In the genomic region with DNA sequence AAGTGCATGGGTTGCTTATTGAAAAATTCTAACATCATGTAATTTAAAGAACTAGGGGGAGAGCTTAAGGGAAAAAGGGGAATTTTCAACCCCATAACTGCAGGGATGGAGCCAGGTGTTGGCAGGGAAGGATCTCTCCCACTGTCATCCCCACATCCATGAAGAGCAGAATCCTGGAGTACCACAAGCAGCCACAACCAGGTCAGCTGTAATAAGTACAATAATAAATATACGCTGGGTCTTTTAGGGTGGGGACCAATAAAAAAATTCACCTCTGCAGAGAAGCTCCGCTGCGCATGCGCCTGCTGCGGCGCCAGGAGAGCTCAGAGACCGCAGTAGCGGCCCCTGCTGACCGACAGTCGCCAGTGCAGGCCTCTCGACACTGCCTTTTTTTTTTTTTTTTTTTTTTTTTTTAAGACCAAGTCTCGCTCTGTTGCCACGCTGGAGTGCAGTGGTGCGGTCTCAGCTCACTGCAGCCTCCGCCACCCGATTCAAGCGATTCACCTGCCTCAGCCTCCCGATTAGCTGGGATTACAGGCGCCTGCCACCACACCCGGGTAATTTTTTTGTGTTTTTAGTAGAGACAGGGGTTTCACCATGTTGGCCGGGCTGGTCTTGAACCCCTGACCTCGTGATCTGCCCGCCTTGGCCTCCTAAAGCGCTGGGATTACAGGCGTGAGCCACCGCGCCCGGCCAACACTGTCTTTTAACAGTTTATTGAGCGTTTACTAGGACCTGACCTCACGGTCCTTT, we compare ENCODE assay signal across 8 cellular contexts. TPM values are rescaled to one million over a fixed set of nuclear protein-coding genes. Genes with fewer than 3 reads are reported as not detected.
DNase-seq lines count a peak whose midpoint lies in the region; ATAC-seq, FAIRE-seq and TF ChIP-seq lines count a peak whose summit lies in the region.

No MANE protein-coding gene starts in this region.

- peak overlapping the region; percentile 77 to 97 for H3K4me2 ChIP-seq in H1 (ENCODE audit: insufficient read depth in 1 of 2, low read depth in 2 of 2, low read length in 2 of 2)

- TF ChIP-seq POLR2A in H1 (IDR thresholded peaks at IDR 0.05; ENCODE audit: control extremely low read depth in 1 of 2, low read depth in 2 of 2, low read length in 2 of 2), result no peak

- peaks cover 8% of the 10 kb centered on the region for H3K23me2 ChIP-seq in H1 (ENCODE audit: low read depth, low read length)

- peaks cover 21 to 22% of the 10 kb centered on the region in 2 experiments for H4K20me1 ChIP-seq in H1 (replicated peaks in 1 of 2; ENCODE audit: control insufficient read depth in 1 of 2, insufficient read depth in 2 of 2, low read length in 2 of 2)

- no peaks in the 10 kb centered on the region for H3K27me3 ChIP-seq in HUES64 (ENCODE audit: insufficient read depth, low read length)
- H3K27me3 ChIP-seq in H1 (replicated peaks in 1 of 4; ENCODE audit: control insufficient read depth in 3 of 4, extremely low read depth in 1 of 4, insufficient read depth in 3 of 4, low read length in 3 of 4), result no peaks in the 10 kb centered on the region

- no peak overlapping the region for H3K23ac ChIP-seq in H1 (ENCODE audit: insufficient read length)

- DNase-seq in GF-D8 (lab: John Stamatoyannopoulos, UW) (peak; percentile 44), NOMO-1 treated with DMSO at 0.1 percent for 48 hours (lab: John Stamatoyannopoulos, UW; ENCODE audit: unreplicated experiment) (peak; percentile 85), H1 (ENCODE audit: low read depth in 1 of 2, low spot score in 2 of 2) (peak in 1 of 2 experiments; percentile 87), mesenteric fat pad (ENCODE audit: low spot score) (peak; percentile 94)
- peak in 2 of 3 experiments; percentile 75 to 78 for DNase-seq in activated CD8-positive, alpha-beta memory T cell treated with anti-CD3 and anti-CD28 coated beads for 48 hours (ENCODE audit: low read depth in 2 of 3, low spot score in 2 of 3)
- peak; percentile 75 for DNase-seq in stimulated activated CD8-positive, alpha-beta memory T cell treated with anti-CD3 and anti-CD28 coated beads, Interleukin-15, amount 100 ng/mL, for 1 hour (ENCODE audit: low read depth)

- TF ChIP-seq RAD21 in H1 (IDR thresholded peaks at IDR 0.05 in 1 of 2, conservative IDR thresholded peaks at IDR 0.05 in 1 of 2; ENCODE audit: low read depth in 2 of 2, low read length in 2 of 2), result peak; percentile 25 to 37

- H3K36me3 ChIP-seq in HUES64 (ENCODE audit: insufficient read depth, low read length), result peaks cover 20% of the 10 kb centered on the region
- peaks cover 12 to 19% (median 15%) of the 10 kb centered on the region in 4 experiments for H3K36me3 ChIP-seq in H1 (ENCODE audit: control insufficient read depth in 2 of 4, insufficient read depth in 4 of 4, low read length in 3 of 4)

- no peak overlapping the region for H4K8ac ChIP-seq in H1 (ENCODE audit: extremely low read depth, insufficient read depth, low read length)

- peak overlapping the region; percentile 100 for H3K4me3 ChIP-seq in HUES64 (ENCODE audit: low read length)
- H3K4me3 ChIP-seq in H1 (ENCODE audit: extremely low read depth in 1 of 4, insufficient read depth in 2 of 4, low read depth in 3 of 4, low read length in 4 of 4), result peak overlapping the region in 3 of 4 experiments; percentile 36 to 79 (median 39); a peak in 7 of 8 replicates

- H3K79me2 ChIP-seq in H1 (ENCODE audit: control insufficient read depth in 1 of 2, insufficient read depth in 2 of 2, low read length in 2 of 2), result peaks cover 16 to 25% of the 10 kb centered on the region in 2 experiments

- H2BK5ac ChIP-seq in H1 (ENCODE audit: low read depth, low read length), result no peak overlapping the region

- peak; percentile 69 to 77 (median 76) for TF ChIP-seq CTCF in H1 (IDR thresholded peaks at IDR 0.05; ENCODE audit: control extremely low read depth in 1 of 3, insufficient read depth in 1 of 3, low read depth in 1 of 3, low read length in 3 of 3)

- H3K4ac ChIP-seq in H1 (replicated peaks; ENCODE audit: insufficient read length, low read depth, low read length), result no peak overlapping the region

- H2AFZ ChIP-seq in H1 (ENCODE audit: low read length), result peak overlapping the region; percentile 48; the same call in 1 of the 2 replicates

- H3K56ac ChIP-seq in H1 (replicated peaks; ENCODE audit: insufficient read length, low read depth, low read length), result no peak overlapping the region

- H3K4me1 ChIP-seq in HUES64 (ENCODE audit: insufficient read depth, low read length) (peaks cover 18% of the 10 kb centered on the region), H1 (replicated peaks in 1 of 4; ENCODE audit: control insufficient read depth in 3 of 4, insufficient read depth in 4 of 4, low read length in 3 of 4) (peaks cover 2 to 13% (median 9%) of the 10 kb centered on the region in 4 experiments)

- no peak overlapping the region for H2BK15ac ChIP-seq in H1 (ENCODE audit: low read length)

- no peak overlapping the region for H2BK12ac ChIP-seq in H1 (ENCODE audit: low read depth, low read length)

- H2AK5ac ChIP-seq in H1 (ENCODE audit: low read depth, low read length), result no peak overlapping the region

- WGBS in HUES64, result 16% methylated on average over 30 of the region's 30 CpGs
- 20% methylated on average over 27 of the region's 30 CpGs; no CpG with 5 or more reads in 1 of the 2 experiments for WGBS in H1 (ENCODE audit: extremely low coverage in 1 of 2, insufficient coverage in 1 of 2, insufficient read length in 1 of 2, insufficient replicate concordance in 2 of 2, low coverage in 1 of 2, low lambda C conversion rate in 2 of 2, missing lambda C conversion rate in 1 of 2), 2 experiments

- H3K14ac ChIP-seq in H1 (ENCODE audit: insufficient read length), result no peak overlapping the region

- CTCF ChIA-PET in H1 (lab: Charles Lee; ENCODE audit: partially characterized antibody), result interaction anchor here (0.6 to 3.7 kb wide), 28 partner anchors 9 to 1985 kb away, joined by 3 to 21 read pairs (median 3); partner anchors contain the start of genes DAPK3 and PIAS4

- H3K9ac ChIP-seq in HUES64 (ENCODE audit: low read depth, low read length), result 0 out of 2 replicates have a peak overlapping the region, but pooled peaks have one; percentile 17
- H3K9ac ChIP-seq in H1 (replicated peaks in 1 of 4; ENCODE audit: extremely low read depth in 1 of 4, low read depth in 3 of 4, low read length in 3 of 4), result no peak overlapping the region

- H3K18ac ChIP-seq in H1 (ENCODE audit: extremely low read depth, low read length), result 0 out of 2 replicates have a peak overlapping the region, but pooled peaks have one; percentile 51

- H2BK20ac ChIP-seq in H1 (ENCODE audit: low read length), result no peak overlapping the region

- POLR2A ChIA-PET in H1 (lab: Charles Lee; ENCODE audit: partially characterized antibody), result interaction anchor here (0.5 to 5.1 kb wide), 13 partner anchors 10 to 483 kb away, joined by 3 to 46 read pairs (median 4); partner anchors contain the start of genes ATCAY, DAPK3, NMRK2 and RAX2

- H3K9me3 ChIP-seq in HUES64 (ENCODE audit: insufficient read depth, low read depth, low read length) (no peaks in the 10 kb centered on the region), H1 (ENCODE audit: insufficient read depth in 2 of 2, low read depth in 1 of 2, low read length in 1 of 2) (no peaks in the 10 kb centered on the region)

- no peak for TF ChIP-seq EP300 in H1 (IDR thresholded peaks at IDR 0.05; ENCODE audit: borderline replicate concordance in 1 of 2, low read depth in 2 of 2, low read length in 2 of 2)

- no peak overlapping the region for H2BK120ac ChIP-seq in H1 (replicated peaks; ENCODE audit: low read depth, low read length)

- ATAC-seq in HG02884 (IDR thresholded peaks at IDR 0.05; ENCODE audit: unreplicated experiment), result no peak

- H4K5ac ChIP-seq in H1 (ENCODE audit: insufficient read length, low read depth, low read length), result peak overlapping the region; percentile 75

- FAIRE-seq in H1 (lab: Jason Lieb, UNC), result no peak

- H4K91ac ChIP-seq in H1 (replicated peaks; ENCODE audit: insufficient read length, low read length), result no peak overlapping the region

- H3K27ac ChIP-seq in HUES64 (ENCODE audit: low read depth, low read length) (no peak overlapping the region), H1 (ENCODE audit: low read depth, low read length) (no peak overlapping the region)

- peaks cover 7% of the 10 kb centered on the region; the same call in 1 of the 2 replicates for H3K79me1 ChIP-seq in H1 (ENCODE audit: low read depth, low read length)

RNA-seq across cellular contexts. Expression of gene EEF2, which starts 2.5 kb away (rescaled TPM):
- polyA plus RNA-seq in HUES64 (2013, experiment 1 of 2), result 1,689 TPM
- polyA plus RNA-seq in HUES64 (2013, experiment 2 of 2), result 1,793 TPM
- total RNA-seq in H1 (2021; fragmentation: NEBNext Ultra II Directional; extraction: Animal tissue kit (Norgen Biotek cat#: 25700)), result 3,380 and 3,443 TPM in 2 replicates
- 1,554 and 2,482 TPM in 2 replicates for polyA plus RNA-seq in H1 (2011; rRNA removed)
- polyA plus RNA-seq in H1 (2011; cell fraction: cytosol; rRNA removed), result 2,432 TPM
- 2,476 TPM for polyA plus RNA-seq in H1 (2011; cell fraction: nucleus; rRNA removed)
- 3,535 to 4,309 TPM (median 3,652 TPM) in 4 replicates for polyA plus RNA-seq in H1 (2012, experiment 1 of 2)
- polyA plus RNA-seq in H1 (2012, experiment 2 of 2), result 3,970 TPM
- polyA plus RNA-seq in H1 (2013, experiment 1 of 2), result 1,821 TPM
- polyA plus RNA-seq in H1 (2013, experiment 2 of 2), result 1,896 TPM
- polyA minus RNA-seq in H1 (2011; rRNA and poly(A)+ RNA removed), result 1,497 and 1,567 TPM in 2 replicates
- 2,226 TPM for polyA minus RNA-seq in H1 (2011; cell fraction: cytosol; rRNA and poly(A)+ RNA removed)
- polyA minus RNA-seq in H1 (2011; cell fraction: nucleus; rRNA and poly(A)+ RNA removed), result 1,168 TPM
- 2,131 TPM for total RNA-seq in mesenteric fat pad

RNA-seq across cellular contexts. Expression of gene DAPK3, which starts 16.9 kb away (rescaled TPM):
- 42.6 TPM for polyA plus RNA-seq in HUES64 (2013, experiment 1 of 2)
- polyA plus RNA-seq in HUES64 (2013, experiment 2 of 2), result 41.9 TPM
- total RNA-seq in H1 (2021; fragmentation: NEBNext Ultra II Directional; extraction: Animal tissue kit (Norgen Biotek cat#: 25700)), result 78.1 and 80.8 TPM in 2 replicates
- polyA plus RNA-seq in H1 (2011; rRNA removed), result 53.2 and 76.8 TPM in 2 replicates
- 70.8 TPM for polyA plus RNA-seq in H1 (2011; cell fraction: cytosol; rRNA removed)
- 106 TPM for polyA plus RNA-seq in H1 (2011; cell fraction: nucleus; rRNA removed)
- polyA plus RNA-seq in H1 (2012, experiment 1 of 2), result 67.8 to 88.3 TPM (median 85.3 TPM) in 4 replicates
- polyA plus RNA-seq in H1 (2012, experiment 2 of 2), result 51.5 TPM
- polyA plus RNA-seq in H1 (2013, experiment 1 of 2), result 41.4 TPM
- polyA plus RNA-seq in H1 (2013, experiment 2 of 2), result 42.2 TPM
- polyA minus RNA-seq in H1 (2011; rRNA and poly(A)+ RNA removed), result 29.4 and 48.1 TPM in 2 replicates
- 45.4 TPM for polyA minus RNA-seq in H1 (2011; cell fraction: cytosol; rRNA and poly(A)+ RNA removed)
- polyA minus RNA-seq in H1 (2011; cell fraction: nucleus; rRNA and poly(A)+ RNA removed), result 29.7 TPM
- total RNA-seq in mesenteric fat pad, result 56.5 TPM

RNA-seq across cellular contexts. Expression of gene PIAS4, which starts 19.7 kb away (rescaled TPM):
- polyA plus RNA-seq in HUES64 (2013, experiment 1 of 2), result 26.4 TPM
- polyA plus RNA-seq in HUES64 (2013, experiment 2 of 2), result 23.3 TPM
- total RNA-seq in H1 (2021; fragmentation: NEBNext Ultra II Directional; extraction: Animal tissue kit (Norgen Biotek cat#: 25700)), result 41.4 and 51.4 TPM in 2 replicates
- polyA plus RNA-seq in H1 (2011; rRNA removed), result 30.2 and 50.9 TPM in 2 replicates
- polyA plus RNA-seq in H1 (2011; cell fraction: cytosol; rRNA removed), result 20.8 TPM
- polyA plus RNA-seq in H1 (2011; cell fraction: nucleus; rRNA removed), result 63.1 TPM
- 38.4 to 43.8 TPM (median 41.8 TPM) in 4 replicates for polyA plus RNA-seq in H1 (2012, experiment 1 of 2)
- 41.0 TPM for polyA plus RNA-seq in H1 (2012, experiment 2 of 2)
- polyA plus RNA-seq in H1 (2013, experiment 1 of 2), result 50.9 TPM
- 51.6 TPM for polyA plus RNA-seq in H1 (2013, experiment 2 of 2)
- 15.1 and 22.0 TPM in 2 replicates for polyA minus RNA-seq in H1 (2011; rRNA and poly(A)+ RNA removed)
- 18.9 TPM for polyA minus RNA-seq in H1 (2011; cell fraction: cytosol; rRNA and poly(A)+ RNA removed)
- polyA minus RNA-seq in H1 (2011; cell fraction: nucleus; rRNA and poly(A)+ RNA removed), result 25.7 TPM
- 17.9 TPM for total RNA-seq in mesenteric fat pad

RNA-seq across cellular contexts. Expression of gene NMRK2, which starts 54.9 kb away (rescaled TPM):
- polyA plus RNA-seq in HUES64 (2013, experiment 1 of 2), result 40.9 TPM
- 38.4 TPM for polyA plus RNA-seq in HUES64 (2013, experiment 2 of 2)
- total RNA-seq in H1 (2021; fragmentation: NEBNext Ultra II Directional; extraction: Animal tissue kit (Norgen Biotek cat#: 25700)), result 86.2 and 87.4 TPM in 2 replicates
- polyA plus RNA-seq in H1 (2011; rRNA removed), result 206 and 227 TPM in 2 replicates
- 162 TPM for polyA plus RNA-seq in H1 (2011; cell fraction: cytosol; rRNA removed)
- 147 TPM for polyA plus RNA-seq in H1 (2011; cell fraction: nucleus; rRNA removed)
- 91.2 to 153 TPM (median 146 TPM) in 4 replicates for polyA plus RNA-seq in H1 (2012, experiment 1 of 2)
- polyA plus RNA-seq in H1 (2012, experiment 2 of 2), result 175 TPM
- polyA plus RNA-seq in H1 (2013, experiment 1 of 2), result 74.9 TPM
- polyA plus RNA-seq in H1 (2013, experiment 2 of 2), result 74.3 TPM
- polyA minus RNA-seq in H1 (2011; rRNA and poly(A)+ RNA removed), result 24.2 and 37.1 TPM in 2 replicates
- polyA minus RNA-seq in H1 (2011; cell fraction: cytosol; rRNA and poly(A)+ RNA removed), result 54.2 TPM
- 39.7 TPM for polyA minus RNA-seq in H1 (2011; cell fraction: nucleus; rRNA and poly(A)+ RNA removed)
- not detected for total RNA-seq in mesenteric fat pad
